28 cellular contexts compared by ENCODE assay signal in the genomic region with DNA sequence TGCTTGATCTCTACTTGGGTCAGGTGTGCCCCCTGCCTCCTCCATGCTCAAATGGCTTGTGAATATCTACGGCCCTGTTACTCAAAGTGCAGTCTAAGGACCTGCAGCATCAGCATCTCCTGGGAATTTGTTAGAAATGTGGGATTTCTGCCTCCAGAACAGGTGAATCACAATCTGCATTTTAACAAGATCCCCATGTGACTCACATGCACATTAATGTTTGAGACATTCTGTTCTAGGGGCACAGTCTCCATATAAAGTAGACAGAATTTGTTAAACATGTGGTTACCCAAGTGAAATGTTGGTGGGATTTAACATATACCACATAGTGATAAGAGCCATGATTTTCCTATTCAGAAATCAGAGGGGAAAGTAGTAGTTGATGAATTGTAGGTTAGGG.
"Had no signal": no experiment of that assay in that cellular context is flagged by ENCODE, and none has a peak within 500 bp of the region (broad histone marks: within the 10 kb centered on the region; RNA-seq: fewer than 3 reads in every experiment).

No MANE protein-coding gene starts in this region.

- H3K27ac ChIP-seq: cardiac muscle cell, epithelial cell of prostate, hepatocyte, left ventricle myocardium inferior, neutrophil, ovary, prostate gland, right atrium auricular region, thyroid gland had no signal

- H3K27me3 ChIP-seq: cardiac muscle cell, hepatocyte, neutrophil, ovary, right atrium auricular region, thyroid gland had no signal

- H3K4me2 ChIP-seq: hepatocyte had no signal

- H3K36me3 Mint-ChIP-seq: immature natural killer cell; natural killer cell treated with Interleukin-12 subunit alpha and Interleukin-12 subunit beta and Interleukin-15 and Interleukin-18, amount 100 ng/mL, for 72 hours had no signal

- H3K9me3 Mint-ChIP-seq: activated B cell treated with CpG ODN at 0.5 μM for 24 hours; activated T-cell treated with anti-CD3 and anti-CD28 coated beads, Interleukin-2, amount 50 U/mL, for 24 hours; stimulated activated naive CD8-positive, alpha-beta T cell treated with anti-CD3 and anti-CD28 coated beads, Interleukin-15, Interleukin-2, amounts not matched to agents 100 ng/mL and 50 ng/mL, for 24 hours had no signal

- H3K4me3 ChIP-seq: cardiac muscle cell, hepatocyte, left ventricle myocardium inferior, ovary, prostate gland, right atrium auricular region, skin epidermis, thyroid gland had no signal

- ATAC-seq: activated CD4-positive, alpha-beta T cell treated with anti-CD3 and anti-CD28 coated beads for 36 hours; natural killer cell treated with Interleukin-12 subunit alpha and Interleukin-12 subunit beta and Interleukin-15 and Interleukin-18, amount 100 ng/mL, for 72 hours had no signal

- DNase-seq: activated B cell treated with CpG ODN at 0.5 μM for 24 hours; activated CD4-positive, alpha-beta T cell treated with anti-CD3 and anti-CD28 coated beads for 36 hours; activated CD4-positive, alpha-beta T cell treated with anti-CD3 and anti-CD28 coated beads, Interleukin-2, amount 50 U/mL, for 4 hours; activated CD8-positive, alpha-beta memory T cell treated with anti-CD3 and anti-CD28 coated beads for 24 hours; activated CD8-positive, alpha-beta memory T cell treated with anti-CD3 and anti-CD28 coated beads, Interleukin-2, amount 50 U/mL, for 4 hours; activated naive CD4-positive, alpha-beta T cell treated with Interleukin-2 at 50 U/mL for 16 hours; activated naive CD8-positive, alpha-beta T cell treated with anti-CD3 and anti-CD28 coated beads for 36 hours; activated T-cell treated with anti-CD3 and anti-CD28 coated beads, Interleukin-2, amount 50 U/mL, for 24 hours; amniotic stem cell; foreskin melanocyte; glutamatergic neuron; immature natural killer cell; kidney glomerular epithelial cell; left ventricle myocardium inferior; ovary; stimulated activated CD4-positive, alpha-beta T cell treated with anti-CD3 and anti-CD28 coated beads, Interleukin-1b, Interleukin-23, amount 100 ng/mL, for 48 hours; substantia nigra; T-helper 1 cell; thyroid gland had no signal

- H3K4me3 Mint-ChIP-seq: activated B cell treated with CpG ODN at 0.5 μM for 24 hours; activated CD4-positive, alpha-beta T cell treated with anti-CD3 and anti-CD28 coated beads for 36 hours; activated naive CD8-positive, alpha-beta T cell treated with anti-CD3 and anti-CD28 coated beads for 36 hours; activated T-cell treated with anti-CD3 and anti-CD28 coated beads, Interleukin-2, amount 50 U/mL, for 24 hours; immature natural killer cell; natural killer cell treated with Interleukin-12 subunit alpha and Interleukin-12 subunit beta and Interleukin-15 and Interleukin-18, amount 100 ng/mL, for 72 hours; stimulated activated naive CD8-positive, alpha-beta T cell treated with anti-CD3 and anti-CD28 coated beads, Interleukin-15, Interleukin-2, amounts not matched to agents 100 ng/mL and 50 ng/mL, for 24 hours had no signal

- H3K36me3 ChIP-seq: cardiac muscle cell, left ventricle myocardium inferior, neutrophil, ovary, prostate gland, right atrium auricular region, thyroid gland had no signal

- H3K4me1 Mint-ChIP-seq: activated B cell treated with CpG ODN at 0.5 μM for 24 hours; activated CD4-positive, alpha-beta T cell treated with anti-CD3 and anti-CD28 coated beads for 36 hours; activated naive CD8-positive, alpha-beta T cell treated with anti-CD3 and anti-CD28 coated beads for 36 hours; immature natural killer cell had no signal

- H3K79me2 ChIP-seq: hepatocyte had no signal

- H3K4me1 ChIP-seq: left ventricle myocardium inferior, prostate gland, right atrium auricular region, thyroid gland had no signal

- H3K9me3 ChIP-seq: left ventricle myocardium inferior, neutrophil, ovary, prostate gland, right atrium auricular region, thyroid gland had no signal

- H3K27ac Mint-ChIP-seq: activated B cell treated with CpG ODN at 0.5 μM for 24 hours; activated CD4-positive, alpha-beta T cell treated with anti-CD3 and anti-CD28 coated beads for 36 hours; activated naive CD8-positive, alpha-beta T cell treated with anti-CD3 and anti-CD28 coated beads for 36 hours; activated T-cell treated with anti-CD3 and anti-CD28 coated beads, Interleukin-2, amount 50 U/mL, for 24 hours; immature natural killer cell; natural killer cell treated with Interleukin-12 subunit alpha and Interleukin-12 subunit beta and Interleukin-15 and Interleukin-18, amount 100 ng/mL, for 72 hours; stimulated activated naive CD8-positive, alpha-beta T cell treated with anti-CD3 and anti-CD28 coated beads, Interleukin-15, Interleukin-2, amounts not matched to agents 100 ng/mL and 50 ng/mL, for 24 hours had no signal

- H2AFZ ChIP-seq: hepatocyte had no signal
